14 cellular contexts compared by ENCODE assay signal in the genomic region with DNA sequence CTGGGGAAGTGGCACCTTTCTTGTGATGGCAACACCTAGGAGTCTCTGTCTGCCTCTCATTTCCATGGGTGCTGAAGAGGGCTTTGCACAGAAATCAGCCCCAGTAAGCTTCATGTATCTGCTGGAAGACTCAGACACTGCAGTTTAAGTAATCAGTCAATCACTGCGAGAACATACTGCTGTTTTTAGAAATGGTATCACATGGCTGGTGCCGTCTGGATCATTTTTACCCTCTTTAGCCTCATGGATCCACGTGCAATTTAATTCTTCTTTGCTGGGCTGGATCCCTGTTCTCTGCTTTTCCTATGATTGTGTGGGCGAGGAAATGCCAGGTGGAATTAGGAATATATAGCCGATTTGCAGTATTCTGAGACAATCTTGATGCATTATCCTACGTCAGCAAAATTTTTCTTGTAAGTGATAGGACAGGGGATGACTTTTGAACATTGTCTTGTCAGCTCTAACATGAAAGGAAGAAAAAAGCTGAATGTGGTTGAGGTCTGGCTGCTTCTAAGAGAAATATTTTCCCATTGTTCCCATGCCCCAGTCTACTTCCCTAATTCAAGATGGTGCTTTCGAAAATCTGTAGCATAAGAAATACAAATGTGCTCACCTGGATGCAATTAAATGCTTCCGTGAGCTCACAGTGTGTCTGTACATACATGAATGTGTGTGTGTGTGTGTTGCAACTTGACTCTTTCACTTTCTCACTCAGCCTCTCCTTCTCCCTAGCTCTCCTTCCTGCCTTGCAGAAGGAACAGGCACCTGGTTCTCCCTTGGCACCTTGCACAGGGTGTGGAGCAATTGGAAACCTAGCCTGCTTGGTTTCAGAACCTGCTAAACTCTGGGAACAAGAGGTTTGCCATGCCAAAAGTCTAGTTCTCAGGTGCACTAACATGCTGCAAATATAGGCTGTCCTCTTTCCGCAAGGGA.
DNase-seq lines count a peak whose midpoint lies in the region; ATAC-seq and TF ChIP-seq lines count a peak whose summit lies in the region.
"Had no signal": no experiment of that assay in that cellular context is flagged by ENCODE, and none has a peak within 500 bp of the region (broad histone marks: within the 10 kb centered on the region; RNA-seq: fewer than 3 reads in every experiment).

No MANE protein-coding gene starts in this region.

- in situ Hi-C loops in G401 (cut with HindIII; ENCODE audit: low sequenced_read_pairs), result no loop called here

- no peak for TF ChIP-seq CTCF in colonic mucosa (IDR thresholded peaks at IDR 0.05)
- no peak for TF ChIP-seq CTCF in mucosa of descending colon (IDR thresholded peaks at IDR 0.05)

- no peaks in the 10 kb centered on the region for H3K9me3 ChIP-seq in colonic mucosa
- H3K9me3 ChIP-seq in mucosa of descending colon, result no peaks in the 10 kb centered on the region
- H3K9me3 ChIP-seq: BLaER1 treated with 17β-estradiol and CSF1 and Interleukin-3, amounts not matched to agents 10 nM and 100 nM had no signal

- intact Hi-C loops in colonic mucosa (cut with DNase I) (loop anchor here (10.0 kb wide), 1 partner anchor 556 kb away; no protein-coding TSS in a partner anchor), mucosa of descending colon (cut with DNase I, micrococcal nuclease) (loop anchor here (10.0 kb wide), 1 partner anchor 256 kb away; no protein-coding TSS in a partner anchor)

- no peak overlapping the region for H3K27ac ChIP-seq in colonic mucosa
- H3K27ac ChIP-seq: 22Rv1; BLaER1 treated with 17β-estradiol and CSF1 and Interleukin-3, amounts not matched to agents 10 nM and 100 nM had no signal

- ATAC-seq in mucosa of descending colon, result peak; percentile 70
- no peak for ATAC-seq in GM19035 (IDR thresholded peaks at IDR 0.05; ENCODE audit: unreplicated experiment)
- ATAC-seq in HG03439 (IDR thresholded peaks at IDR 0.05; ENCODE audit: unreplicated experiment), result no peak
- ATAC-seq: HCT116 had no signal

- H3K36me3 ChIP-seq in colonic mucosa, result no peaks in the 10 kb centered on the region
- no peaks in the 10 kb centered on the region for H3K36me3 ChIP-seq in mucosa of descending colon (ENCODE audit: low read depth)
- H3K36me3 ChIP-seq: BLaER1 treated with 17β-estradiol and CSF1 and Interleukin-3, amounts not matched to agents 10 nM and 100 nM had no signal

- H3K4me1 ChIP-seq in colonic mucosa, result no peaks in the 10 kb centered on the region
- H3K4me1 ChIP-seq in mucosa of descending colon (ENCODE audit: low read depth), result peaks cover 15% of the 10 kb centered on the region
- H3K4me1 ChIP-seq: BLaER1 treated with 17β-estradiol and CSF1 and Interleukin-3, amounts not matched to agents 10 nM and 100 nM had no signal

- no peak overlapping the region for H3K4me3 ChIP-seq in colonic mucosa
- H3K4me3 ChIP-seq in mucosa of descending colon, result no peak overlapping the region
- H3K4me3 ChIP-seq: BLaER1 treated with 17β-estradiol and CSF1 and Interleukin-3, amounts not matched to agents 10 nM and 100 nM had no signal

- DNase-seq in NCI-H146 (lab: John Stamatoyannopoulos, UW) (peak; percentile 8), NCI-H146 treated with DMSO at 0.1 percent for 48 hours (lab: John Stamatoyannopoulos, UW; ENCODE audit: unreplicated experiment) (no peak), G401 (ENCODE audit: low spot score) (peak; percentile 23), colonic mucosa (peak; percentile 32), mucosa of descending colon (peak in 1 of 3 donors; percentile 41), HUDEP-2 (lab: John Stamatoyannopoulos, UW; ENCODE audit: unreplicated experiment in 76 of 76) (no peak)
- DNase-seq: AML-193; CD4-positive, CD25-positive, alpha-beta regulatory T cell; DMS53 had no signal

- no peak overlapping the region for H3K9ac ChIP-seq in colonic mucosa (ENCODE audit: low read depth in 2 of 2, low read length in 2 of 2)
- H3K9ac ChIP-seq: BLaER1 treated with 17β-estradiol and CSF1 and Interleukin-3, amounts not matched to agents 10 nM and 100 nM had no signal

- H3K27me3 ChIP-seq in colonic mucosa, result no peaks in the 10 kb centered on the region
- H3K27me3 ChIP-seq: BLaER1 treated with 17β-estradiol and CSF1 and Interleukin-3, amounts not matched to agents 10 nM and 100 nM had no signal

Comparison
In these comparisons a context has a peak if more than half of its experiments do, and no peak if none do; other contexts are left out.
1. DNase-seq: peak in NCI-H146 (single experiment), G401 (single experiment) and colonic mucosa (single experiment); none in NCI-H146 treated with DMSO at 0.1 percent for 48 hours (single experiment) and HUDEP-2 (0 of 76).